ENCODE assay signal across 22 cellular contexts in the genomic region with DNA sequence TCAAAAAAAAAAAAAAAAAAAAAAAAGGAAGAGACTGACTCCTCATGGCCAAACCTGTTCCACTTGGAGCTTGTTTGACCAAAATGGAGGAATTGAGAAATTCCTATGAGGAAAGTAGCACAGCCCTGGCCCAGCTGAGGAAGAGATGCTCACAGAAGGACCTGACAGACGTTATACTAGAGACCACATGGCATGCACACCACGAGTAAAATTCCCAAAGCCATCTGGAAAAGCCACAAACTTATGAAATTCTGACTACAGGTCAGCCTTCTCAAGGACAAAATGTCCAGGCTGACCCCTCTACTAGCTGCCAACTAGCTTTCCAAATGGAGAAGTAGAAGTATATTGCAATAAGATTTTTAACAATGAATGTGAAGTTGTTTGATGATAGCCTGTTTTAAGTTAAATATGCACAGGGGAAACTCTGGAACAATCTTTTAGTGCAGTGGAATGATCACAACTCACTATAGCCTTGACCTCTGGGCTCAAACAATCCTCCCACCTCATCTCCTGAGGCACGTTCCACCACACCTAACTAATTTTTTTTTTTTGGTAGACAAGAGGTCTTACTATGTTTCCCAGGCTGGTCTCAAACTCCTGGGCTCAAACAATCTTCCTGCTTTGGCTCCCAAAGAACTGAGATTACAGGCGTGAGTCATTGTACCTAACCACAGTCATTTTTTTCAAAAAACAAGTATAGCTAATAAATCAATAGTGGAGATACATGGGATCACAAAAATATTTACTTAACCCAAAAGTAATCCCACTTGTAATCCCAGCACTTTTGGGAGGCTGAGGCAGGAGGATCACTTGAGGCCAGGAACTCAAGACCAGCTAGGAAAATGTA.
DNase-seq lines count a peak whose midpoint lies in the region; ATAC-seq and TF ChIP-seq lines count a peak whose summit lies in the region.
"Had no signal": no experiment of that assay in that cellular context is flagged by ENCODE, and none has a peak within 500 bp of the region (broad histone marks: within the 10 kb centered on the region; RNA-seq: fewer than 3 reads in every experiment).

No MANE protein-coding gene starts in this region.

- H3F3A ChIP-seq in GM23338 (replicated peaks; ENCODE audit: low read depth) (0 out of 2 replicates have a peak, but pooled peaks cover 5% of the 10 kb centered on the region), PC-3 (ENCODE audit: low read length, unreplicated experiment) (no peaks in the 10 kb centered on the region)

- H3K36me3 Mint-ChIP-seq in GM23338 (ENCODE audit: low read depth), result no peaks in the 10 kb centered on the region; the same call in 2 of the 3 replicates
- H3K36me3 Mint-ChIP-seq: CD4-positive, alpha-beta memory T cell had no signal

- no peak overlapping the region for H3K4me3 ChIP-seq in GM23338
- H3K4me3 ChIP-seq in PC-3 (ENCODE audit: low read length), result no peak overlapping the region
- H3K4me3 ChIP-seq in fibroblast of pulmonary artery (replicated peaks; ENCODE audit: low read depth, low read length), result no peak overlapping the region
- H3K4me3 ChIP-seq: A549; BLaER1 treated with 17β-estradiol and CSF1 and Interleukin-3, amounts not matched to agents 10 nM and 100 nM; MG63 had no signal

- H3K4me1 Mint-ChIP-seq in GM23338, result no peaks in the 10 kb centered on the region
- H3K4me1 Mint-ChIP-seq: H9 had no signal

- ATAC-seq in GM23338 (no peak), PC-3 (no peak), HG03097 (IDR thresholded peaks at IDR 0.05; ENCODE audit: low FRiP score, unreplicated experiment) (no peak), HG03432 (IDR thresholded peaks at IDR 0.05; ENCODE audit: unreplicated experiment) (no peak)
- ATAC-seq: A549, Panc1 had no signal

- no peaks in the 10 kb centered on the region for H4K20me1 ChIP-seq in GM23338 (replicated peaks; ENCODE audit: insufficient read depth)
- H4K20me1 ChIP-seq in PC-3 (ENCODE audit: low read length), result no peaks in the 10 kb centered on the region
- H4K20me1 ChIP-seq: BLaER1 treated with 17β-estradiol and CSF1 and Interleukin-3, amounts not matched to agents 10 nM and 100 nM had no signal

- no peak for TF ChIP-seq CTCF in GM23338 (conservative IDR thresholded peaks at IDR 0.05; ENCODE audit: low read depth in 2 of 2)
- TF ChIP-seq CTCF in PC-3 (conservative IDR thresholded peaks at IDR 0.05; ENCODE audit: low read depth, low read length), result no peak
- no peak for TF ChIP-seq CTCF in fibroblast of pulmonary artery (IDR thresholded peaks at IDR 0.05; ENCODE audit: low read length, missing control alignments)

- H3K4me3 Mint-ChIP-seq in GM23338, result no peak overlapping the region
- H3K4me3 Mint-ChIP-seq: CD4-positive, alpha-beta memory T cell; H9 had no signal

- no TSS peak for BruUV-seq in PC-3 (replicated peaks; lab: Mats Ljungman, UMichigan)

- H3K27ac Mint-ChIP-seq in GM23338, result no peak overlapping the region
- H3K27ac Mint-ChIP-seq: CD4-positive, alpha-beta memory T cell; H9 had no signal

- no peaks in the 10 kb centered on the region for H3K9me3 ChIP-seq in PC-3 (ENCODE audit: low read length)
- H3K9me3 ChIP-seq: A549, MG63 had no signal

- H3K27me3 ChIP-seq in GM23338 (ENCODE audit: insufficient read depth), result no peaks in the 10 kb centered on the region
- H3K27me3 ChIP-seq in PC-3 (ENCODE audit: low read length), result no peaks in the 10 kb centered on the region
- H3K27me3 ChIP-seq: BLaER1 treated with 17β-estradiol and CSF1 and Interleukin-3, amounts not matched to agents 10 nM and 100 nM; MG63 had no signal

- H3K36me3 ChIP-seq in GM23338 (ENCODE audit: insufficient read depth) (no peaks in the 10 kb centered on the region), PC-3 (ENCODE audit: low read depth, low read length) (no peaks in the 10 kb centered on the region)
- H3K36me3 ChIP-seq: BLaER1 treated with 17β-estradiol and CSF1 and Interleukin-3, amounts not matched to agents 10 nM and 100 nM; MG63 had no signal

- POLR2A ChIA-PET in PC-3 (lab: Charles Lee; ENCODE audit: unreplicated experiment), result no interaction called here

- H3K27ac ChIP-seq in GM23338 (ENCODE audit: low read depth), result no peak overlapping the region
- H3K27ac ChIP-seq in PC-3 (ENCODE audit: low read length), result no peak overlapping the region
- H3K27ac ChIP-seq: A549; BLaER1 treated with 17β-estradiol and CSF1 and Interleukin-3, amounts not matched to agents 10 nM and 100 nM had no signal

- peaks cover 3% of the 10 kb centered on the region; the same call in 2 of the 3 replicates for H3K9me3 Mint-ChIP-seq in GM23338
- H3K9me3 Mint-ChIP-seq: CD4-positive, alpha-beta memory T cell; H9 had no signal

- no peak overlapping the region for H3K9ac ChIP-seq in PC-3 (ENCODE audit: low read length)
- H3K9ac ChIP-seq: BLaER1 treated with 17β-estradiol and CSF1 and Interleukin-3, amounts not matched to agents 10 nM and 100 nM had no signal

- no peaks in the 10 kb centered on the region for H3K79me2 ChIP-seq in GM23338 (replicated peaks; ENCODE audit: insufficient read depth)
- no peaks in the 10 kb centered on the region for H3K79me2 ChIP-seq in PC-3 (ENCODE audit: low read length)

- H3K4me1 ChIP-seq in GM23338 (ENCODE audit: insufficient read depth) (no peaks in the 10 kb centered on the region), PC-3 (ENCODE audit: insufficient read depth, low read length) (no peaks in the 10 kb centered on the region)
- H3K4me1 ChIP-seq: A549; BLaER1 treated with 17β-estradiol and CSF1 and Interleukin-3, amounts not matched to agents 10 nM and 100 nM had no signal

- H3K9me2 ChIP-seq in GM23338 (ENCODE audit: insufficient read depth) (peaks cover 6% of the 10 kb centered on the region; the same call in 1 of the 2 replicates), PC-3 (replicated peaks; ENCODE audit: low read length) (no peaks in the 10 kb centered on the region)

- intact Hi-C loops in PC-3 (cut with micrococcal nuclease), result no loop called here

- H3K4me2 ChIP-seq in GM23338 (no peak overlapping the region), PC-3 (ENCODE audit: low read length) (no peak overlapping the region)
- H3K4me2 ChIP-seq: A549; BLaER1 treated with 17β-estradiol and CSF1 and Interleukin-3, amounts not matched to agents 10 nM and 100 nM had no signal

- H3K27me3 Mint-ChIP-seq in GM23338 (ENCODE audit: insufficient read depth, low read depth, poor library complexity), result peaks cover 2% of the 10 kb centered on the region

- CTCF ChIA-PET in PC-3 (lab: Charles Lee), result no interaction called here

- DNase-seq in GM23338 (ENCODE audit: low spot score) (no peak), PC-3 (peak; percentile 17), fibroblast of pulmonary artery (ENCODE audit: low read depth) (peak; percentile 21), myocyte (ENCODE audit: low read depth) (peak; percentile 6), NCI-H526 treated with DMSO at 0.1 percent for 48 hours (lab: John Stamatoyannopoulos, UW) (no peak)
- DNase-seq: AML-193; CD4-positive, alpha-beta memory T cell; COR-L47; DMS79; H9; Kasumi-1; MG63; NCI-H1105 treated with DMSO at 0.1 percent for 48 hours; NCI-H2029 treated with DMSO at 0.1 percent for 48 hours; NCI-H446 treated with DMSO at 0.1 percent for 48 hours; NCI-H526; SHP77 treated with DMSO at 0.1 percent for 48 hours had no signal

- H2AFZ ChIP-seq in GM23338, result 0 out of 2 replicates have a peak overlapping the region, but pooled peaks have one; percentile 48
- H2AFZ ChIP-seq in PC-3 (ENCODE audit: low read length), result no peak overlapping the region

TF ChIP-seq in GM23338, 12 proteins besides CTCF, POLR2A, EP300 and RAD21:
- TF ChIP-seq, protein P1, sequence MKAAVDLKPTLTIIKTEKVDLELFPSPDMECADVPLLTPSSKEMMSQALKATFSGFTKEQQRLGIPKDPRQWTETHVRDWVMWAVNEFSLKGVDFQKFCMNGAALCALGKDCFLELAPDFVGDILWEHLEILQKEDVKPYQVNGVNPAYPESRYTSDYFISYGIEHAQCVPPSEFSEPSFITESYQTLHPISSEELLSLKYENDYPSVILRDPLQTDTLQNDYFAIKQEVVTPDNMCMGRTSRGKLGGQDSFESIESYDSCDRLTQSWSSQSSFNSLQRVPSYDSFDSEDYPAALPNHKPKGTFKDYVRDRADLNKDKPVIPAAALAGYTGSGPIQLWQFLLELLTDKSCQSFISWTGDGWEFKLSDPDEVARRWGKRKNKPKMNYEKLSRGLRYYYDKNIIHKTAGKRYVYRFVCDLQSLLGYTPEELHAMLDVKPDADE (IDR thresholded peaks at IDR 0.05), result no peak

Comparison
In these comparisons a context has a peak if more than half of its experiments do, and no peak if none do; other contexts are left out.
1. DNase-seq: peak in PC-3 (single experiment), fibroblast of pulmonary artery (single experiment) and myocyte (single experiment); none in GM23338 (single experiment) and NCI-H526 treated with DMSO at 0.1 percent for 48 hours (single experiment).